In the genomic region with DNA sequence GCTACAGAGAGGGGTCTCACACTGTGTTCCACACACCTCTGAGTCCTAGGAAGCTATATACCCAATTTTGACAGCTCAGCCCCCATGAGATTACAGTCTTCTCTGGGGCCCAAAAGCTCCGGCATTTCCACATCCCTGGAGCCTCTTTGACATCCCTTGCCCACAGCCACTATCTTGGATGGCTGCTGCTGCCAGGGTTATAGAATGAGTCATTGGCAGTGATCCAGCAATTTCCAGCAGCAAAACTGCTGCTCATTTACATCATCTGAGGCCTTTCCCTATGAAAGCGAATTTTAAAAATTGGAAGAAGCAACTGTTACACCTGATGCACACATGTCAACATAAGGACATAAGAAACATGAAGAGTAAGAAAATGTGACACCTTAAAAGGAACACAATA, we compare ENCODE assay signal across 19 cellular contexts.
DNase-seq lines count a peak whose midpoint lies in the region; ATAC-seq and TF ChIP-seq lines count a peak whose summit lies in the region.
"Had no signal": no experiment of that assay in that cellular context is flagged by ENCODE, and none has a peak within 500 bp of the region (broad histone marks: within the 10 kb centered on the region; RNA-seq: fewer than 3 reads in every experiment).

No MANE protein-coding gene starts in this region.

- no peak overlapping the region for H3K27ac Mint-ChIP-seq in progenitor cell of endocrine pancreas
- H3K27ac Mint-ChIP-seq: activated CD4-positive, alpha-beta memory T cell treated with anti-CD3 and anti-CD28 coated beads for 36 hours; activated naive CD8-positive, alpha-beta T cell treated with anti-CD3 and anti-CD28 coated beads, Interleukin-2, amount 50 U/mL, for 24 hours; activated T-cell treated with anti-CD3 and anti-CD28 coated beads, Interleukin-2, amount 50 U/mL, for 72 hours; B cell; dendritic cell treated with granulocyte-macrophage colony-stimulating factor and Interleukin-4, amounts not matched to agents 40 ng/mL and 50 ng/mL, for 4 days; naive thymus-derived CD4-positive, alpha-beta T cell had no signal

- no peak overlapping the region for H2AFZ ChIP-seq in PC-3 (ENCODE audit: low read length)

- H3K4me1 ChIP-seq in PC-3 (ENCODE audit: insufficient read depth, low read length): no peaks in the 10 kb centered on the region
- H3K4me1 ChIP-seq: esophagus squamous epithelium had no signal

- no peaks in the 10 kb centered on the region for H4K20me1 ChIP-seq in PC-3 (ENCODE audit: low read length)

- H3K36me3 Mint-ChIP-seq in progenitor cell of endocrine pancreas (ENCODE audit: insufficient read depth): no peaks in the 10 kb centered on the region
- H3K36me3 Mint-ChIP-seq: activated CD4-positive, alpha-beta memory T cell treated with anti-CD3 and anti-CD28 coated beads for 36 hours had no signal

- no peak for TF ChIP-seq CTCF in PC-3 (conservative IDR thresholded peaks at IDR 0.05; ENCODE audit: low read depth, low read length)
- TF ChIP-seq CTCF in progenitor cell of endocrine pancreas (IDR thresholded peaks at IDR 0.05; ENCODE audit: unreplicated experiment): no peak

- no peaks in the 10 kb centered on the region for H3F3A ChIP-seq in PC-3 (ENCODE audit: low read length, unreplicated experiment)

- H3K27ac ChIP-seq in PC-3 (ENCODE audit: low read length): no peak overlapping the region
- H3K27ac ChIP-seq: esophagus squamous epithelium had no signal

- H3K9me2 ChIP-seq in PC-3 (replicated peaks; ENCODE audit: low read length): no peaks in the 10 kb centered on the region

- no peak overlapping the region for H3K4me2 ChIP-seq in PC-3 (ENCODE audit: low read length)

- intact Hi-C loops in PC-3 (cut with micrococcal nuclease): no loop called here

- no peak for ATAC-seq in PC-3
- ATAC-seq: activated naive CD8-positive, alpha-beta T cell treated with anti-CD3 and anti-CD28 coated beads, Interleukin-2, amount 50 U/mL, for 24 hours; activated T-cell treated with anti-CD3 and anti-CD28 coated beads, Interleukin-2, amount 50 U/mL, for 72 hours; naive thymus-derived CD4-positive, alpha-beta T cell had no signal

- DNase-seq in EL: peak; percentile 62
- DNase-seq in PC-3: peak; percentile 16
- DNase-seq in dermis blood vessel endothelial cell: peak; percentile 72
- peak; percentile 53 to 75 for DNase-seq in lung microvascular endothelial cell (ENCODE audit: low read depth in 2 of 2)
- no peak for DNase-seq in Ammon's horn (ENCODE audit: low spot score)
- DNase-seq in progenitor cell of endocrine pancreas (ENCODE audit: low spot score, unreplicated experiment): no peak
- DNase-seq in pons (ENCODE audit: low spot score): no peak
- DNase-seq in stimulated activated CD4-positive, alpha-beta T cell treated with anti-CD3 and anti-CD28 coated beads, Interleukin-4, amount 100 ng/mL, for 4 hours: no peak
- DNase-seq: activated CD4-positive, alpha-beta memory T cell treated with anti-CD3 and anti-CD28 coated beads for 36 hours; activated naive CD8-positive, alpha-beta T cell treated with anti-CD3 and anti-CD28 coated beads, Interleukin-2, amount 50 U/mL, for 24 hours; activated T-cell treated with anti-CD3 and anti-CD28 coated beads, Interleukin-2, amount 50 U/mL, for 72 hours; esophagus squamous epithelium; naive thymus-derived CD4-positive, alpha-beta T cell; NCI-H2081 treated with DMSO at 0.1 percent for 48 hours; NCI-H524 treated with DMSO at 0.1 percent for 48 hours; OCI-M1; posterior cingulate gyrus had no signal

- H3K27me3 ChIP-seq in PC-3 (ENCODE audit: low read length): no peaks in the 10 kb centered on the region
- H3K27me3 ChIP-seq: esophagus squamous epithelium had no signal

- H3K36me3 ChIP-seq in PC-3 (ENCODE audit: low read depth, low read length): no peaks in the 10 kb centered on the region
- H3K36me3 ChIP-seq: esophagus squamous epithelium had no signal

- no peak overlapping the region for H3K4me3 ChIP-seq in PC-3 (ENCODE audit: low read length)
- H3K4me3 ChIP-seq: esophagus squamous epithelium had no signal

- H3K27me3 Mint-ChIP-seq in progenitor cell of endocrine pancreas: no peaks in the 10 kb centered on the region
- H3K27me3 Mint-ChIP-seq: activated CD4-positive, alpha-beta memory T cell treated with anti-CD3 and anti-CD28 coated beads for 36 hours; activated naive CD8-positive, alpha-beta T cell treated with anti-CD3 and anti-CD28 coated beads, Interleukin-2, amount 50 U/mL, for 24 hours; B cell; dendritic cell treated with granulocyte-macrophage colony-stimulating factor and Interleukin-4, amounts not matched to agents 40 ng/mL and 50 ng/mL, for 4 days; naive thymus-derived CD4-positive, alpha-beta T cell had no signal

- no peaks in the 10 kb centered on the region for H3K4me1 Mint-ChIP-seq in progenitor cell of endocrine pancreas (ENCODE audit: low read depth)
- H3K4me1 Mint-ChIP-seq: activated naive CD8-positive, alpha-beta T cell treated with anti-CD3 and anti-CD28 coated beads, Interleukin-2, amount 50 U/mL, for 24 hours; B cell; naive thymus-derived CD4-positive, alpha-beta T cell had no signal

- no peaks in the 10 kb centered on the region for H3K9me3 Mint-ChIP-seq in progenitor cell of endocrine pancreas (ENCODE audit: low read depth)

- no peak overlapping the region for H3K4me3 Mint-ChIP-seq in progenitor cell of endocrine pancreas (ENCODE audit: low read depth)
- H3K4me3 Mint-ChIP-seq: activated CD4-positive, alpha-beta memory T cell treated with anti-CD3 and anti-CD28 coated beads for 36 hours; activated naive CD8-positive, alpha-beta T cell treated with anti-CD3 and anti-CD28 coated beads, Interleukin-2, amount 50 U/mL, for 24 hours; activated T-cell treated with anti-CD3 and anti-CD28 coated beads, Interleukin-2, amount 50 U/mL, for 72 hours; B cell; dendritic cell treated with granulocyte-macrophage colony-stimulating factor and Interleukin-4, amounts not matched to agents 40 ng/mL and 50 ng/mL, for 4 days; naive thymus-derived CD4-positive, alpha-beta T cell had no signal

- no peaks in the 10 kb centered on the region for H3K79me2 ChIP-seq in PC-3 (ENCODE audit: low read length)

- POLR2A ChIA-PET in PC-3 (lab: Charles Lee; ENCODE audit: unreplicated experiment): no interaction called here

- no peaks in the 10 kb centered on the region for H3K9me3 ChIP-seq in PC-3 (ENCODE audit: low read length)

- no TSS peak for BruUV-seq in PC-3 (replicated peaks; lab: Mats Ljungman, UMichigan)

- H3K9ac ChIP-seq in PC-3 (ENCODE audit: low read length): no peak overlapping the region

- CTCF ChIA-PET in PC-3 (lab: Charles Lee): no interaction called here

Comparison
In these comparisons a context has a peak if more than half of its experiments do, and no peak if none do; other contexts are left out.
1. DNase-seq: peak in EL (single experiment), PC-3 (single experiment), dermis blood vessel endothelial cell (single experiment) and lung microvascular endothelial cell (2 of 2); none in Ammon's horn (single experiment), progenitor cell of endocrine pancreas (single experiment), pons (single experiment) and stimulated activated CD4-positive, alpha-beta T cell treated with anti-CD3 and anti-CD28 coated beads, Interleukin-4, amount 100 ng/mL, for 4 hours (0 of 2).